In genomic region chr20:22824077-22824476, GRCh38 we compare ENCODE assay signal across 22 cellular contexts.
A peak's percentile ranks its signal among the peaks of the same experiment; 100 is the strongest.
DNase-seq lines count a peak whose midpoint lies in the region; ATAC-seq, FAIRE-seq and TF ChIP-seq lines count a peak whose summit lies in the region.
"Had no signal": no experiment of that assay in that cellular context is flagged by ENCODE, and none has a peak within 500 bp of the region (broad histone marks: within the 10 kb centered on the region; RNA-seq: fewer than 3 reads in every experiment).

No MANE protein-coding gene starts in this region.

- DNase-seq in K562 (ENCODE audit: extremely low read depth in 1 of 4, low spot score in 3 of 4) (no peak), dedifferentiated amniotic fluid mesenchymal stem cell (ENCODE audit: extremely low spot score) (peak; percentile 30), islet precursor cell (peak; percentile 42), vagina (ENCODE audit: extremely low spot score in 2 of 2) (peak; percentile 19 to 37), NCI-H446 treated with DMSO at 0.1 percent for 48 hours (lab: John Stamatoyannopoulos, UW) (no peak)
- no peak for DNase-seq in activated naive CD8-positive, alpha-beta T cell treated with anti-CD3 and anti-CD28 coated beads, Interleukin-2, amount 50 U/mL, for 24 hours
- no peak for DNase-seq in natural killer cell treated with Interleukin-12 subunit alpha and Interleukin-12 subunit beta and Interleukin-15 and Interleukin-18, amount 100 ng/mL, for 72 hours (ENCODE audit: low spot score)
- DNase-seq: AML-193; CD4-positive, alpha-beta T cell; COR-L47; DMS53; KG1; MM.1S; NCI-H2029 treated with DMSO at 0.1 percent for 48 hours; NCI-H526 treated with DMSO at 0.1 percent for 48 hours; PC-9; SJCRH30 had no signal

- H3K4me3 ChIP-seq in K562: no peak overlapping the region
- H3K4me3 ChIP-seq in vagina: no peak overlapping the region
- H3K4me3 ChIP-seq: A549; BLaER1 treated with 17β-estradiol and CSF1 and Interleukin-3, amounts not matched to agents 10 nM and 100 nM; PC-9; SJCRH30 had no signal

- no peak overlapping the region for H3K4me2 ChIP-seq in K562 (ENCODE audit: insufficient read depth, low read length)
- H3K4me2 ChIP-seq: A549, PC-9 had no signal

- peaks cover 3 to 16% of the 10 kb centered on the region in 2 experiments; a peak in 4 of 5 replicates for H3K4me1 ChIP-seq in K562 (replicated peaks in 1 of 2; ENCODE audit: control insufficient read depth in 2 of 2, insufficient read depth in 2 of 2, low read length in 2 of 2)
- H3K4me1 ChIP-seq in vagina: no peaks in the 10 kb centered on the region

- H3K27ac ChIP-seq in K562 (ENCODE audit: extremely low read depth, low read depth, low read length) (no peak overlapping the region), vagina (no peak overlapping the region)
- H3K27ac ChIP-seq: BLaER1 treated with 17β-estradiol and CSF1 and Interleukin-3, amounts not matched to agents 10 nM and 100 nM; PC-9; SJCRH30 had no signal

- FAIRE-seq in K562 (lab: Jason Lieb, UNC): no peak
- FAIRE-seq: GM18507, H54 had no signal

- no peaks in the 10 kb centered on the region for H3K27me3 Mint-ChIP-seq in activated naive CD8-positive, alpha-beta T cell treated with anti-CD3 and anti-CD28 coated beads, Interleukin-2, amount 50 U/mL, for 24 hours
- no peaks in the 10 kb centered on the region for H3K27me3 Mint-ChIP-seq in natural killer cell treated with Interleukin-12 subunit alpha and Interleukin-12 subunit beta and Interleukin-15 and Interleukin-18, amount 100 ng/mL, for 72 hours
- H3K27me3 Mint-ChIP-seq: CD4-positive, alpha-beta T cell had no signal

- H3K4me3 Mint-ChIP-seq in activated naive CD8-positive, alpha-beta T cell treated with anti-CD3 and anti-CD28 coated beads, Interleukin-2, amount 50 U/mL, for 24 hours: no peak overlapping the region
- H3K4me3 Mint-ChIP-seq in natural killer cell treated with Interleukin-12 subunit alpha and Interleukin-12 subunit beta and Interleukin-15 and Interleukin-18, amount 100 ng/mL, for 72 hours: no peak overlapping the region
- H3K4me3 Mint-ChIP-seq: CD4-positive, alpha-beta T cell had no signal

- CTCF ChIA-PET in K562 (lab: Yijun Ruan, JAX; ENCODE audit: low intra/inter-chr PET ratio): no interaction called here

- no peak overlapping the region for H3K27ac Mint-ChIP-seq in activated naive CD8-positive, alpha-beta T cell treated with anti-CD3 and anti-CD28 coated beads, Interleukin-2, amount 50 U/mL, for 24 hours
- H3K27ac Mint-ChIP-seq in natural killer cell treated with Interleukin-12 subunit alpha and Interleukin-12 subunit beta and Interleukin-15 and Interleukin-18, amount 100 ng/mL, for 72 hours: no peak overlapping the region
- H3K27ac Mint-ChIP-seq: CD4-positive, alpha-beta T cell had no signal

- no peak overlapping the region for H2AFZ ChIP-seq in K562 (ENCODE audit: low read depth, low read length)
- H2AFZ ChIP-seq: PC-9 had no signal

- intact Hi-C loops in K562 (cut with micrococcal nuclease): no loop called here
- intact Hi-C loops in vagina (cut with DNase I): no loop called here

- TF ChIP-seq POLR2A in K562 (conservative IDR thresholded peaks at IDR 0.05): no peak
- no peak for TF ChIP-seq POLR2A in vagina (IDR thresholded peaks at IDR 0.05)

- H3K4me1 Mint-ChIP-seq in activated naive CD8-positive, alpha-beta T cell treated with anti-CD3 and anti-CD28 coated beads, Interleukin-2, amount 50 U/mL, for 24 hours: no peaks in the 10 kb centered on the region
- H3K4me1 Mint-ChIP-seq in natural killer cell treated with Interleukin-12 subunit alpha and Interleukin-12 subunit beta and Interleukin-15 and Interleukin-18, amount 100 ng/mL, for 72 hours (ENCODE audit: low read depth in 2 of 2): no peaks in the 10 kb centered on the region

- no peak overlapping the region for H3K9ac ChIP-seq in K562 (ENCODE audit: insufficient read depth in 1 of 2, low read depth in 2 of 2, low read length in 2 of 2)
- H3K9ac ChIP-seq: BLaER1 treated with 17β-estradiol and CSF1 and Interleukin-3, amounts not matched to agents 10 nM and 100 nM had no signal

- H3K36me3 Mint-ChIP-seq in activated naive CD8-positive, alpha-beta T cell treated with anti-CD3 and anti-CD28 coated beads, Interleukin-2, amount 50 U/mL, for 24 hours (ENCODE audit: low read depth): no peaks in the 10 kb centered on the region
- H3K36me3 Mint-ChIP-seq in natural killer cell treated with Interleukin-12 subunit alpha and Interleukin-12 subunit beta and Interleukin-15 and Interleukin-18, amount 100 ng/mL, for 72 hours: no peaks in the 10 kb centered on the region

- H3K9me3 ChIP-seq in K562 (replicated peaks; ENCODE audit: control insufficient read depth, insufficient read depth, low read depth, low read length) (no peaks in the 10 kb centered on the region), vagina (no peaks in the 10 kb centered on the region)
- H3K9me3 ChIP-seq: A549; BLaER1 treated with 17β-estradiol and CSF1 and Interleukin-3, amounts not matched to agents 10 nM and 100 nM; SJCRH30 had no signal

- in situ Hi-C loops in K562 (cut with MboI): no loop called here

- no peak for TF ChIP-seq RAD21 in K562 (CRISPR knock-in tag; conservative IDR thresholded peaks at IDR 0.05 in 1 of 2, IDR thresholded peaks at IDR 0.05 in 1 of 2)

- no peaks in the 10 kb centered on the region for H3K9me3 Mint-ChIP-seq in activated naive CD8-positive, alpha-beta T cell treated with anti-CD3 and anti-CD28 coated beads, Interleukin-2, amount 50 U/mL, for 24 hours
- H3K9me3 Mint-ChIP-seq in natural killer cell treated with Interleukin-12 subunit alpha and Interleukin-12 subunit beta and Interleukin-15 and Interleukin-18, amount 100 ng/mL, for 72 hours: no peaks in the 10 kb centered on the region
- H3K9me3 Mint-ChIP-seq: CD4-positive, alpha-beta T cell had no signal

- ATAC-seq in K562: no peak
- ATAC-seq in activated naive CD8-positive, alpha-beta T cell treated with anti-CD3 and anti-CD28 coated beads, Interleukin-2, amount 50 U/mL, for 24 hours: no peak
- ATAC-seq in natural killer cell treated with Interleukin-12 subunit alpha and Interleukin-12 subunit beta and Interleukin-15 and Interleukin-18, amount 100 ng/mL, for 72 hours: no peak
- ATAC-seq: A549, Right ventricle myocardium inferior had no signal

- no peaks in the 10 kb centered on the region for H4K20me1 ChIP-seq in K562 (replicated peaks; ENCODE audit: control insufficient read depth, insufficient read depth, low read length)
- H4K20me1 ChIP-seq: BLaER1 treated with 17β-estradiol and CSF1 and Interleukin-3, amounts not matched to agents 10 nM and 100 nM had no signal

- no peak for TF ChIP-seq EP300 in K562 (IDR thresholded peaks at IDR 0.05; ENCODE audit: low read length)

- no TSS peak for BruUV-seq in K562 (replicated peaks; lab: Mats Ljungman, UMichigan)

- TF ChIP-seq CTCF in K562 (IDR thresholded peaks at IDR 0.05 in 2 of 3, conservative IDR thresholded peaks at IDR 0.05 in 1 of 3; ENCODE audit: insufficient read depth in 2 of 3, low read depth in 1 of 3, low read length in 3 of 3): no peak
- no peak for TF ChIP-seq CTCF in vagina (IDR thresholded peaks at IDR 0.05)

- no peaks in the 10 kb centered on the region for H3K36me3 ChIP-seq in K562 (ENCODE audit: control insufficient read depth, insufficient read depth, low read length)
- no peaks in the 10 kb centered on the region for H3K36me3 ChIP-seq in vagina
- H3K36me3 ChIP-seq: BLaER1 treated with 17β-estradiol and CSF1 and Interleukin-3, amounts not matched to agents 10 nM and 100 nM; SJCRH30 had no signal

- H3K9me1 ChIP-seq in K562 (ENCODE audit: control insufficient read depth, insufficient read depth, low read length): no peaks in the 10 kb centered on the region

- POLR2A ChIA-PET in K562 (lab: Yijun Ruan, JAX): interaction anchor here (0.7 kb wide), 1 partner anchor 10 kb away, joined by 3 read pairs; no protein-coding TSS in a partner anchor

- H3K27me3 ChIP-seq in K562 (ENCODE audit: control insufficient read depth in 2 of 2, insufficient read depth in 2 of 2, low read length in 2 of 2) (no peaks in the 10 kb centered on the region), vagina (no peaks in the 10 kb centered on the region)
- H3K27me3 ChIP-seq: BLaER1 treated with 17β-estradiol and CSF1 and Interleukin-3, amounts not matched to agents 10 nM and 100 nM; SJCRH30 had no signal

- H3K79me2 ChIP-seq in K562 (ENCODE audit: control insufficient read depth, insufficient read depth, low read length): no peaks in the 10 kb centered on the region

- WGBS in K562 (ENCODE audit: insufficient coverage, low coverage, missing lambda C conversion rate): 30% methylated on average over 2 of the region's 3 CpGs

TF ChIP-seq in K562, 482 proteins besides CTCF, POLR2A, EP300 and RAD21:
- TF ChIP-seq EGR1 (conservative IDR thresholded peaks at IDR 0.05): peak; percentile 39; the same call in 1 of the 2 replicates
- TF ChIP-seq, protein P1, sequence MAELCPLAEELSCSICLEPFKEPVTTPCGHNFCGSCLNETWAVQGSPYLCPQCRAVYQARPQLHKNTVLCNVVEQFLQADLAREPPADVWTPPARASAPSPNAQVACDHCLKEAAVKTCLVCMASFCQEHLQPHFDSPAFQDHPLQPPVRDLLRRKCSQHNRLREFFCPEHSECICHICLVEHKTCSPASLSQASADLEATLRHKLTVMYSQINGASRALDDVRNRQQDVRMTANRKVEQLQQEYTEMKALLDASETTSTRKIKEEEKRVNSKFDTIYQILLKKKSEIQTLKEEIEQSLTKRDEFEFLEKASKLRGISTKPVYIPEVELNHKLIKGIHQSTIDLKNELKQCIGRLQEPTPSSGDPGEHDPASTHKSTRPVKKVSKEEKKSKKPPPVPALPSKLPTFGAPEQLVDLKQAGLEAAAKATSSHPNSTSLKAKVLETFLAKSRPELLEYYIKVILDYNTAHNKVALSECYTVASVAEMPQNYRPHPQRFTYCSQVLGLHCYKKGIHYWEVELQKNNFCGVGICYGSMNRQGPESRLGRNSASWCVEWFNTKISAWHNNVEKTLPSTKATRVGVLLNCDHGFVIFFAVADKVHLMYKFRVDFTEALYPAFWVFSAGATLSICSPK (IDR thresholded peaks at IDR 0.05; ENCODE audit: borderline replicate concordance): no peak

Comparison
In these comparisons a context has a peak if more than half of its experiments do, and no peak if none do; other contexts are left out.
1. DNase-seq: peak in dedifferentiated amniotic fluid mesenchymal stem cell (single experiment), islet precursor cell (single experiment) and vagina (2 of 2); none in K562 (0 of 4), activated naive CD8-positive, alpha-beta T cell treated with anti-CD3 and anti-CD28 coated beads, Interleukin-2, amount 50 U/mL, for 24 hours (single experiment), natural killer cell treated with Interleukin-12 subunit alpha and Interleukin-12 subunit beta and Interleukin-15 and Interleukin-18, amount 100 ng/mL, for 72 hours (single experiment) and NCI-H446 treated with DMSO at 0.1 percent for 48 hours (single experiment).